ENCODE assay signal across 6 cellular contexts in the genomic region with DNA sequence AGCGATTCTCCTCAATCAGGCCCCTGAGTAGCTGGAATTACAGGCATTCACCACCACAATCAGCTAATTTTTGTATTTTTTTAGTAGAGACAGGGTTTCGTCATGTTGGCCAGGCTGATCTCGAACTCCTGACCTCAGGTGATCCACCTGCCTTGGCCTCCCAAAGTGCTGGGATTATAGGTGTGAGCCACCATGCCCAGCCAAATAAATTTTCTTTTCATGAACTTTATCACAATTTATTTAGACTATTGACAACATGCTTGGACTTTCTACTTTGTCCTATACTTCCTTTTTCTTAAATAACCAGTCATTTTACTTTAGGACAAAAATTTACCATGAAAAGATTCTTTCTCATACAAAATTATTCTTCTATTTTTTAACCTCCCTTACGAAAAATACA. TPM values are rescaled to one million over a fixed set of nuclear protein-coding genes. Genes with fewer than 3 reads are reported as not detected.
DNase-seq lines count a peak whose midpoint lies in the region; ATAC-seq, FAIRE-seq and TF ChIP-seq lines count a peak whose summit lies in the region.
"Not testable (repeated sequence)": the region's sequence is repeated elsewhere in the genome, so short reads cannot be mapped to it uniquely, and the experiment has no call there.

No MANE protein-coding gene starts in this region.

- H4K20me1 ChIP-seq in HepG2 (ENCODE audit: insufficient read depth, low read length), result not testable (repeated sequence)

- H3K27ac ChIP-seq in A549; HEK293 (ENCODE audit: extremely low read depth, low read depth, low read length); HepG2 (ENCODE audit: extremely low read length, insufficient read depth, low read length): not testable (repeated sequence)

- not testable (repeated sequence) for H3K36me3 ChIP-seq in HEK293 (ENCODE audit: control insufficient read depth in 2 of 2, insufficient read depth in 1 of 2, low read length in 2 of 2); HepG2 (replicated peaks in 1 of 2; ENCODE audit: control insufficient read depth in 1 of 2, insufficient read depth in 2 of 2, low read length in 2 of 2)

- not testable (repeated sequence) for TF ChIP-seq EP300 in A549 (IDR thresholded peaks at IDR 0.05); HepG2 (IDR thresholded peaks at IDR 0.05; ENCODE audit: low read depth in 2 of 2, low read length in 2 of 2); HepG2 (CRISPR knock-in tag; IDR thresholded peaks at IDR 0.05; ENCODE audit: borderline replicate concordance)

- CTCF ChIA-PET in A549 (lab: Yijun Ruan, JAX), result interaction anchor here (0.7 to 1.4 kb wide), 3 partner anchors 16 to 352 kb away, joined by 3 to 6 read pairs (median 5); no protein-coding TSS in a partner anchor
- CTCF ChIA-PET in HEK293 (lab: Yijun Ruan, JAX), result interaction anchor here (0.9 kb wide), 1 partner anchor 54 kb away, joined by 3 read pairs; no protein-coding TSS in a partner anchor
- CTCF ChIA-PET in HepG2 (lab: Yijun Ruan, JAX; ENCODE audit: low intra/inter-chr PET ratio, low total read pairs), result not testable (repeated sequence)

- not testable (repeated sequence) for BruUV-seq in HepG2 (replicated peaks; lab: Mats Ljungman, UMichigan)

- not testable (repeated sequence) for ATAC-seq in A549, HepG2

- not testable (repeated sequence) for H3K79me2 ChIP-seq in HepG2 (ENCODE audit: insufficient read depth, low read length)

- FAIRE-seq in A549 (lab: Jason Lieb, UNC), result peak; percentile 96
- not testable (repeated sequence) for FAIRE-seq in HepG2 (lab: Jason Lieb, UNC)

- DNase-seq in A549 (ENCODE audit: low read depth in 1 of 2, low spot score in 1 of 2); HepG2 (ENCODE audit: low spot score): not testable (repeated sequence)
- peak; percentile 16 for DNase-seq in DMS114 treated with DMSO at 0.1 percent for 48 hours (lab: John Stamatoyannopoulos, UW; ENCODE audit: unreplicated experiment)
- peak; percentile 1 to 10 for DNase-seq in Kasumi-1 (lab: John Stamatoyannopoulos, UW)
- peak; percentile 22 for DNase-seq in MV-4-11 (lab: John Stamatoyannopoulos, UW)

- intact Hi-C loops in HepG2 (cut with micrococcal nuclease; ENCODE audit: unreplicated experiment), result not testable (repeated sequence)

- POLR2A ChIA-PET in A549 (lab: Yijun Ruan, JAX); HEK293 (lab: Yijun Ruan, JAX); HepG2 (lab: Yijun Ruan, JAX): not testable (repeated sequence)

- 14% methylated on average over 4 of the region's 4 CpGs for WGBS in A549 (ENCODE audit: missing lambda C conversion rate)
- WGBS in HepG2 (ENCODE audit: low lambda C conversion rate), result 29% methylated on average over 4 of the region's 4 CpGs

- peaks cover 26% of the 10 kb centered on the region; the same call in 2 of the 3 replicates for H3K9me3 ChIP-seq in A549
- not testable (repeated sequence) for H3K9me3 ChIP-seq in HEK293 (ENCODE audit: control insufficient read depth, insufficient read depth, low read depth, low read length); HepG2 (ENCODE audit: low read length)

- not testable (repeated sequence) for H2AFZ ChIP-seq in HepG2 (ENCODE audit: low read length)

- not testable (repeated sequence) for H3K4me1 ChIP-seq in A549; HEK293 (ENCODE audit: control insufficient read depth, insufficient read depth, low read length)
- peaks cover 35% of the 10 kb centered on the region for H3K4me1 ChIP-seq in HepG2 (ENCODE audit: insufficient read depth, low read length)

- not testable (repeated sequence) for H3K4me3 ChIP-seq in A549; HEK293 (ENCODE audit: low read depth, low read length); HepG2 (replicated peaks in 1 of 3; ENCODE audit: insufficient read depth in 1 of 3, low read depth in 2 of 3, low read length in 3 of 3)

- H3K4me2 ChIP-seq in A549; HepG2 (ENCODE audit: low read depth, low read length): not testable (repeated sequence)

- not testable (repeated sequence) for TF ChIP-seq POLR2A in A549 (IDR thresholded peaks at IDR 0.05; ENCODE audit: low read length); HepG2 (IDR thresholded peaks at IDR 0.05; ENCODE audit: insufficient read depth in 1 of 2, low read depth in 2 of 2, low read length in 2 of 2)

- not testable (repeated sequence) for TF ChIP-seq RAD21 in A549 (conservative IDR thresholded peaks at IDR 0.05 in 1 of 2, IDR thresholded peaks at IDR 0.05 in 1 of 2); HepG2 (CRISPR knock-in tag; IDR thresholded peaks at IDR 0.05)

- not testable (repeated sequence) for H3K9ac ChIP-seq in HepG2 (ENCODE audit: insufficient read depth, low read depth, low read length)

- in situ Hi-C loops in HepG2 (cut with HindIII; ENCODE audit: extremely low pct_ligation_motif_present, low pct_unique_long_range_greater_than_20kb), result not testable (repeated sequence)

- TF ChIP-seq CTCF in A549 (IDR thresholded peaks at IDR 0.05); HEK293 (tag by site-specific recombination; IDR thresholded peaks at IDR 0.05); HepG2 (CRISPR knock-in tag; IDR thresholded peaks at IDR 0.05): not testable (repeated sequence)

- H3K27me3 ChIP-seq in HepG2 (ENCODE audit: control insufficient read depth in 1 of 2, insufficient read depth in 2 of 2, low read length in 2 of 2), result not testable (repeated sequence)

RNA-seq across cellular contexts. Expression of gene ZNF780A, which starts 21.5 kb away (rescaled TPM):
- polyA plus RNA-seq in A549 (2011; rRNA removed) (39.3 and 48.1 TPM in 2 replicates), A549 (2017; fragmentation: RNase III; extraction: RNeasy Plus Mini Kit Qiagen cat#74134 plus additional on column Dnase treatment) (32.8 to 37.9 TPM (median 35.4 TPM) in 3 replicates), HepG2 (2011; rRNA removed) (12.4 and 13.5 TPM in 2 replicates)
- polyA plus RNA-seq in A549 (2012; cell fraction: cytosol; rRNA removed), result 18.2 and 22.6 TPM in 2 replicates
- 5.3 and 11.4 TPM in 2 replicates for polyA plus RNA-seq in A549 (2012; cell fraction: nucleus; rRNA removed)
- polyA minus RNA-seq in A549 (2011; rRNA and poly(A)+ RNA removed), result 22.7 and 40.3 TPM in 2 replicates
- 22.7 and 22.9 TPM in 2 replicates for total RNA-seq in HepG2 (2016; rRNA removed; fragmentation: Illumina TruSeq; extraction: Trizol)
- 3.0 and 3.3 TPM in 2 replicates for total RNA-seq in HepG2 (2016; cell fraction: cytosol; rRNA removed; fragmentation: Illumina TruSeq; extraction: Trizol; ENCODE audit: low read depth)
- 21.7 and 25.4 TPM in 2 replicates for total RNA-seq in HepG2 (2016; cell fraction: insoluble cytoplasmic fraction; rRNA removed; fragmentation: Illumina TruSeq; extraction: Trizol)
- total RNA-seq in HepG2 (2016; cell fraction: membrane; rRNA removed; fragmentation: Illumina TruSeq; extraction: Trizol), result 6.3 and 9.6 TPM in 2 replicates
- total RNA-seq in HepG2 (2016; cell fraction: nucleus; rRNA removed; fragmentation: Illumina TruSeq; extraction: Trizol), result 38.6 and 39.0 TPM in 2 replicates
- 6.0 and 9.5 TPM in 2 replicates for polyA plus RNA-seq in HepG2 (2011; cell fraction: cytosol; rRNA removed)
- polyA plus RNA-seq in HepG2 (2011; cell fraction: nucleus; rRNA removed), result 20.5 and 26.8 TPM in 2 replicates
- polyA plus RNA-seq in HepG2 (2012), result 15.0 and 17.3 TPM in 2 replicates
- 2.1 and 2.3 TPM in 2 replicates for polyA plus RNA-seq in HepG2 (2016; cell fraction: cytosol; fragmentation: Illumina TruSeq; extraction: Trizol; ENCODE audit: low read depth)
- 12.7 and 14.0 TPM in 2 replicates for polyA plus RNA-seq in HepG2 (2016; cell fraction: insoluble cytoplasmic fraction; fragmentation: Illumina TruSeq; extraction: Trizol; ENCODE audit: low read depth)
- 2.7 and 4.8 TPM in 2 replicates for polyA plus RNA-seq in HepG2 (2016; cell fraction: membrane; fragmentation: Illumina TruSeq; extraction: Trizol; ENCODE audit: low read depth)
- 24.5 and 25.3 TPM in 2 replicates for polyA plus RNA-seq in HepG2 (2016; cell fraction: nucleus; fragmentation: Illumina TruSeq; extraction: Trizol; ENCODE audit: insufficient read depth, low read depth)
- 12.7 and 16.8 TPM in 2 replicates for polyA minus RNA-seq in HepG2 (2011; rRNA and poly(A)+ RNA removed; ENCODE audit: low replicate concordance)
- 7.1 and 9.6 TPM in 2 replicates for polyA minus RNA-seq in HepG2 (2011; cell fraction: cytosol; rRNA and poly(A)+ RNA removed)
- 86.3 and 88.8 TPM in 2 replicates for polyA minus RNA-seq in HepG2 (2011; cell fraction: nucleus; rRNA and poly(A)+ RNA removed)

RNA-seq across cellular contexts. Expression of gene ZNF780B, which starts 56.2 kb away (rescaled TPM):
- polyA plus RNA-seq in A549 (2011; rRNA removed) (10.0 and 15.7 TPM in 2 replicates), A549 (2017; fragmentation: RNase III; extraction: RNeasy Plus Mini Kit Qiagen cat#74134 plus additional on column Dnase treatment) (7.1 to 10.3 TPM (median 8.7 TPM) in 3 replicates), HepG2 (2011; rRNA removed) (6.5 and 6.6 TPM in 2 replicates)
- polyA plus RNA-seq in A549 (2012; cell fraction: cytosol; rRNA removed), result 2.7 and 3.7 TPM in 2 replicates
- polyA plus RNA-seq in A549 (2012; cell fraction: nucleus; rRNA removed), result 1.8 and 3.1 TPM in 2 replicates
- 21.9 and 27.0 TPM in 2 replicates for polyA minus RNA-seq in A549 (2011; rRNA and poly(A)+ RNA removed)
- total RNA-seq in HepG2 (2016; rRNA removed; fragmentation: Illumina TruSeq; extraction: Trizol), result 21.9 and 25.0 TPM in 2 replicates
- 4.0 and 5.7 TPM in 2 replicates for total RNA-seq in HepG2 (2016; cell fraction: cytosol; rRNA removed; fragmentation: Illumina TruSeq; extraction: Trizol; ENCODE audit: low read depth)
- 19.0 and 28.3 TPM in 2 replicates for total RNA-seq in HepG2 (2016; cell fraction: insoluble cytoplasmic fraction; rRNA removed; fragmentation: Illumina TruSeq; extraction: Trizol)
- total RNA-seq in HepG2 (2016; cell fraction: membrane; rRNA removed; fragmentation: Illumina TruSeq; extraction: Trizol), result 9.7 and 11.9 TPM in 2 replicates
- total RNA-seq in HepG2 (2016; cell fraction: nucleus; rRNA removed; fragmentation: Illumina TruSeq; extraction: Trizol), result 30.3 and 43.5 TPM in 2 replicates
- polyA plus RNA-seq in HepG2 (2011; cell fraction: cytosol; rRNA removed), result 2.0 and 2.6 TPM in 2 replicates
- 14.4 and 21.2 TPM in 2 replicates for polyA plus RNA-seq in HepG2 (2011; cell fraction: nucleus; rRNA removed)
- 7.5 and 9.2 TPM in 2 replicates for polyA plus RNA-seq in HepG2 (2012)
- polyA plus RNA-seq in HepG2 (2016; cell fraction: cytosol; fragmentation: Illumina TruSeq; extraction: Trizol; ENCODE audit: low read depth), result 0.55 and 0.95 TPM in 2 replicates
- 5.6 and 7.2 TPM in 2 replicates for polyA plus RNA-seq in HepG2 (2016; cell fraction: insoluble cytoplasmic fraction; fragmentation: Illumina TruSeq; extraction: Trizol; ENCODE audit: low read depth)
- polyA plus RNA-seq in HepG2 (2016; cell fraction: membrane; fragmentation: Illumina TruSeq; extraction: Trizol; ENCODE audit: low read depth), result 0.78 and 1.7 TPM in 2 replicates
- 22.1 and 23.1 TPM in 2 replicates for polyA plus RNA-seq in HepG2 (2016; cell fraction: nucleus; fragmentation: Illumina TruSeq; extraction: Trizol; ENCODE audit: insufficient read depth, low read depth)
- polyA minus RNA-seq in HepG2 (2011; rRNA and poly(A)+ RNA removed; ENCODE audit: low replicate concordance), result 10.8 and 11.3 TPM in 2 replicates
- 4.4 and 5.1 TPM in 2 replicates for polyA minus RNA-seq in HepG2 (2011; cell fraction: cytosol; rRNA and poly(A)+ RNA removed)
- 72.6 and 95.0 TPM in 2 replicates for polyA minus RNA-seq in HepG2 (2011; cell fraction: nucleus; rRNA and poly(A)+ RNA removed)
